ENCODE assay signal across 1 cellular context in the genomic region with DNA sequence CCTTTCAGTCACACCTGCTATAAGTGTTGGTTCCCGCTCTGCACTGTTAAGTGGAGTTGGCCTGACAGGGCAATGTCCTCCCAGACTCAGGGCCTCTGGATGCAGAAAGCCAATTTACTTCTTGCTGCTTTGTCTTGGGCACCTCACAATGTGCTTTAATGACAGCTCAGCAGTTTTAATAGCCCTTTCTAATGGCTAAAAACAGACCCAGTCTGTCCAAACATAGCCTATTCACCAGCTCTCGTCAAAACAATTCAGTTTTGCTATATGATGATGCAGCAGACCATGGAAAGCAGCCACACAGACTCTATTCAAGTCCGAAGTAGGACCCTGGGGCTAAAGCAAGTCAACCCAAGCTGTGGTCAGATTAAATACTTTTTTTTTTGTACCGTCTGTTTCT.
TF ChIP-seq lines count a peak whose summit lies in the region.

No MANE protein-coding gene starts in this region.

TF ChIP-seq in H1, 55 proteins besides CTCF, POLR2A, EP300 and RAD21:
- TF ChIP-seq, protein P1, sequence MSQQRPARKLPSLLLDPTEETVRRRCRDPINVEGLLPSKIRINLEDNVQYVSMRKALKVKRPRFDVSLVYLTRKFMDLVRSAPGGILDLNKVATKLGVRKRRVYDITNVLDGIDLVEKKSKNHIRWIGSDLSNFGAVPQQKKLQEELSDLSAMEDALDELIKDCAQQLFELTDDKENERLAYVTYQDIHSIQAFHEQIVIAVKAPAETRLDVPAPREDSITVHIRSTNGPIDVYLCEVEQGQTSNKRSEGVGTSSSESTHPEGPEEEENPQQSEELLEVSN (IDR thresholded peaks at IDR 0.05): 0 out of 2 replicates have a peak, but pooled peaks have one; percentile 14
- TF ChIP-seq MAFK (IDR thresholded peaks at IDR 0.05; ENCODE audit: low read depth, low read length): peak; percentile 62; the same call in 1 of the 2 replicates
- TF ChIP-seq PHF8 (conservative IDR thresholded peaks at IDR 0.05; ENCODE audit: low read depth, low read length): no peak
- no peak for TF ChIP-seq CREB1 (IDR thresholded peaks at IDR 0.05)
- no peak for TF ChIP-seq BRCA1 (IDR thresholded peaks at IDR 0.05; ENCODE audit: low read depth, low read length)
- TF ChIP-seq JUN (IDR thresholded peaks at IDR 0.05; ENCODE audit: low read depth, low read length): no peak
- no peak for TF ChIP-seq ASH2L (IDR thresholded peaks at IDR 0.05; ENCODE audit: low read length)
- TF ChIP-seq SIRT6 (IDR thresholded peaks at IDR 0.05; ENCODE audit: low read length): no peak
- no peak for TF ChIP-seq RBBP5 (IDR thresholded peaks at IDR 0.05; ENCODE audit: borderline replicate concordance, low read depth, low read length)
- no peak for TF ChIP-seq HDAC2 (IDR thresholded peaks at IDR 0.05; ENCODE audit: borderline replicate concordance in 1 of 2, low read depth in 2 of 2, low read length in 2 of 2)
- TF ChIP-seq CEBPB (IDR thresholded peaks at IDR 0.05; ENCODE audit: low read depth, low read length): no peak
- TF ChIP-seq CHD1 (IDR thresholded peaks at IDR 0.05; ENCODE audit: low read depth, low read length): no peak
- TF ChIP-seq, protein P2, sequence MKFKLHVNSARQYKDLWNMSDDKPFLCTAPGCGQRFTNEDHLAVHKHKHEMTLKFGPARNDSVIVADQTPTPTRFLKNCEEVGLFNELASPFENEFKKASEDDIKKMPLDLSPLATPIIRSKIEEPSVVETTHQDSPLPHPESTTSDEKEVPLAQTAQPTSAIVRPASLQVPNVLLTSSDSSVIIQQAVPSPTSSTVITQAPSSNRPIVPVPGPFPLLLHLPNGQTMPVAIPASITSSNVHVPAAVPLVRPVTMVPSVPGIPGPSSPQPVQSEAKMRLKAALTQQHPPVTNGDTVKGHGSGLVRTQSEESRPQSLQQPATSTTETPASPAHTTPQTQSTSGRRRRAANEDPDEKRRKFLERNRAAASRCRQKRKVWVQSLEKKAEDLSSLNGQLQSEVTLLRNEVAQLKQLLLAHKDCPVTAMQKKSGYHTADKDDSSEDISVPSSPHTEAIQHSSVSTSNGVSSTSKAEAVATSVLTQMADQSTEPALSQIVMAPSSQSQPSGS (IDR thresholded peaks at IDR 0.05; ENCODE audit: low read length): no peak
- no peak for TF ChIP-seq TAF7 (optimal IDR thresholded peaks at IDR 0.05; ENCODE audit: borderline replicate concordance, low read depth, low read length)
